2 cellular contexts compared by ENCODE assay signal in genomic region chr4:3007724-3008123, GRCh38.
A peak's percentile ranks its signal among the peaks of the same experiment; 100 is the strongest.
TF ChIP-seq lines count a peak whose summit lies in the region.

No MANE protein-coding gene starts in this region.

TF ChIP-seq in HepG2, 621 proteins besides CTCF, POLR2A, EP300 and RAD21:
- peak; percentile 46 for TF ChIP-seq ZNF121 (CRISPR knock-in tag; IDR thresholded peaks at IDR 0.05)
- TF ChIP-seq ZNF503 (CRISPR knock-in tag; IDR thresholded peaks at IDR 0.05), result no peak
TF ChIP-seq in HepG2: peak in this region for 1.

TF ChIP-seq in K562, 482 proteins besides CTCF, POLR2A, EP300 and RAD21:
- TF ChIP-seq ZNF408 (CRISPR knock-in tag; IDR thresholded peaks at IDR 0.05; ENCODE audit: low read depth) (no peak), ZNF232 (CRISPR knock-in tag; IDR thresholded peaks at IDR 0.05) (no peak), ZNF766 (CRISPR knock-in tag; conservative IDR thresholded peaks at IDR 0.05) (no peak), RBM34 (IDR thresholded peaks at IDR 0.05; ENCODE audit: borderline replicate concordance, insufficient read depth, low read length) (no peak), ZNF551 (CRISPR knock-in tag; IDR thresholded peaks at IDR 0.05) (no peak), ZNF121 (CRISPR knock-in tag; conservative IDR thresholded peaks at IDR 0.05) (peak; percentile 69), POLR3G (IDR thresholded peaks at IDR 0.05; ENCODE audit: extremely low read depth, insufficient read length, insufficient replicate concordance) (no peak), HIVEP1 (CRISPR knock-in tag; IDR thresholded peaks at IDR 0.05) (no peak), MAFG (tag; conservative IDR thresholded peaks at IDR 0.05) (no peak), THRAP3 (IDR thresholded peaks at IDR 0.05; ENCODE audit: borderline replicate concordance) (no peak), MTA2 (IDR thresholded peaks at IDR 0.05; ENCODE audit: low read depth) (no peak), HDGF (IDR thresholded peaks at IDR 0.05) (no peak), RBM25 (IDR thresholded peaks at IDR 0.05; ENCODE audit: low read depth, low read length, severe bottlenecking) (peak; percentile 65)
- TF ChIP-seq, protein P1, sequence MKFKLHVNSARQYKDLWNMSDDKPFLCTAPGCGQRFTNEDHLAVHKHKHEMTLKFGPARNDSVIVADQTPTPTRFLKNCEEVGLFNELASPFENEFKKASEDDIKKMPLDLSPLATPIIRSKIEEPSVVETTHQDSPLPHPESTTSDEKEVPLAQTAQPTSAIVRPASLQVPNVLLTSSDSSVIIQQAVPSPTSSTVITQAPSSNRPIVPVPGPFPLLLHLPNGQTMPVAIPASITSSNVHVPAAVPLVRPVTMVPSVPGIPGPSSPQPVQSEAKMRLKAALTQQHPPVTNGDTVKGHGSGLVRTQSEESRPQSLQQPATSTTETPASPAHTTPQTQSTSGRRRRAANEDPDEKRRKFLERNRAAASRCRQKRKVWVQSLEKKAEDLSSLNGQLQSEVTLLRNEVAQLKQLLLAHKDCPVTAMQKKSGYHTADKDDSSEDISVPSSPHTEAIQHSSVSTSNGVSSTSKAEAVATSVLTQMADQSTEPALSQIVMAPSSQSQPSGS (CRISPR knock-in tag; IDR thresholded peaks at IDR 0.05), result no peak
- TF ChIP-seq, protein P2, sequence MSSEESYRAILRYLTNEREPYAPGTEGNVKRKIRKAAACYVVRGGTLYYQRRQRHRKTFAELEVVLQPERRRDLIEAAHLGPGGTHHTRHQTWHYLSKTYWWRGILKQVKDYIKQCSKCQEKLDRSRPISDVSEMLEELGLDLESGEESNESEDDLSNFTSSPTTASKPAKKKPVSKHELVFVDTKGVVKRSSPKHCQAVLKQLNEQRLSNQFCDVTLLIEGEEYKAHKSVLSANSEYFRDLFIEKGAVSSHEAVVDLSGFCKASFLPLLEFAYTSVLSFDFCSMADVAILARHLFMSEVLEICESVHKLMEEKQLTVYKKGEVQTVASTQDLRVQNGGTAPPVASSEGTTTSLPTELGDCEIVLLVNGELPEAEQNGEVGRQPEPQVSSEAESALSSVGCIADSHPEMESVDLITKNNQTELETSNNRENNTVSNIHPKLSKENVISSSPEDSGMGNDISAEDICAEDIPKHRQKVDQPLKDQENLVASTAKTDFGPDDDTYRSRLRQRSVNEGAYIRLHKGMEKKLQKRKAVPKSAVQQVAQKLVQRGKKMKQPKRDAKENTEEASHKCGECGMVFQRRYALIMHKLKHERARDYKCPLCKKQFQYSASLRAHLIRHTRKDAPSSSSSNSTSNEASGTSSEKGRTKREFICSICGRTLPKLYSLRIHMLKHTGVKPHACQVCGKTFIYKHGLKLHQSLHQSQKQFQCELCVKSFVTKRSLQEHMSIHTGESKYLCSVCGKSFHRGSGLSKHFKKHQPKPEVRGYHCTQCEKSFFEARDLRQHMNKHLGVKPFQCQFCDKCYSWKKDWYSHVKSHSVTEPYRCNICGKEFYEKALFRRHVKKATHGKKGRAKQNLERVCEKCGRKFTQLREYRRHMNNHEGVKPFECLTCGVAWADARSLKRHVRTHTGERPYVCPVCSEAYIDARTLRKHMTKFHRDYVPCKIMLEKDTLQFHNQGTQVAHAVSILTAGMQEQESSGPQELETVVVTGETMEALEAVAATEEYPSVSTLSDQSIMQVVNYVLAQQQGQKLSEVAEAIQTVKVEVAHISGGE (CRISPR knock-in tag; IDR thresholded peaks at IDR 0.05), result no peak
